ENCODE assay signal across 11 cellular contexts in the genomic region with DNA sequence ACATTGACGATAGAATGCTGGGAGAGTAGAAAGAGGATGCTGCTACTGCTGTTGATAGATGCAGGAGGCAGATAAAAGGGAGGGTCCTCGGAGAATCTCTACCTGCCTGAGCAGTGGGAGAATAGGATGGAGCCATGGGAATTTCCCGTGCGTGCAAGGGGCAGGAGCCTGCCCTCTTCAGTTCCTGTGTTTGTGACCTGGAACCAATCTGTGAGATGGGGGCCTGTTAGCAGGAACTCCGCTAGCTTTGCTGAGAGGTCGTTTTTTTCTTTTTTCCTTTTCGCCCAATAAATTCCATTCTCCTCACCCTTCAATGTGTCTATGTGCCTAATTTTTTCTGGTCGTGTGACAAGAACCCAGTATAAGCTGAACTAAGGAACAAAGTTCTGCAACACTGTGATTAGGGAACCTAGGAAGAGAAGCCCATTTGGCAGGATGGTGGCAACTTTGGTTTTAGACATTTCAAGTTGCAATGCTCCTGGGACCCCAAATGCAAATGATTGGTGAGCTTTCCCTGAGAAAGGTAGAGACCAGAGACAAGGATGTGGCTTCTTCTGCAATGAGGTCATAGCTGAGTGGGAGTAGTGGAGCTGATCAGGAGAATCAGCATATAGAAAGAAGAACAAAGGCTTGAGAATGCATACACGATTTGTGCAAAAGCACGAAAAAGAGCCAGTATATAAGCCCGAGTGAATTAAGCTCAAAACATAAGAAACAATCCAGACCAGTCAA. TPM values are rescaled to one million over a fixed set of nuclear protein-coding genes. Genes with fewer than 3 reads are reported as not detected.
DNase-seq lines count a peak whose midpoint lies in the region; ATAC-seq, FAIRE-seq and TF ChIP-seq lines count a peak whose summit lies in the region.
"Had no signal": no experiment of that assay in that cellular context is flagged by ENCODE, and none has a peak within 500 bp of the region (broad histone marks: within the 10 kb centered on the region; RNA-seq: fewer than 3 reads in every experiment).

No MANE protein-coding gene starts in this region.

- FAIRE-seq in kidney (lab: Jason Lieb, UNC), result no peak

- H3K27me3 ChIP-seq in BLaER1 (no peaks in the 10 kb centered on the region), lower lobe of right lung (ENCODE audit: low read depth) (no peaks in the 10 kb centered on the region)
- H3K27me3 ChIP-seq: thyroid gland had no signal

- H3K9ac ChIP-seq in BLaER1, result no peak overlapping the region
- no peak overlapping the region for H3K9ac ChIP-seq in kidney (ENCODE audit: low read length in 2 of 2)

- H3K9me3 ChIP-seq in BLaER1, result no peaks in the 10 kb centered on the region
- H3K9me3 ChIP-seq in kidney (ENCODE audit: control insufficient read depth in 1 of 2, low read length in 2 of 2), result no peaks in the 10 kb centered on the region
- H3K9me3 ChIP-seq in lower lobe of right lung, result no peaks in the 10 kb centered on the region
- H3K9me3 ChIP-seq: thyroid gland had no signal

- intact Hi-C loops in kidney (cut with DNase I), result no loop called here
- intact Hi-C loops in lower lobe of right lung (cut with DNase I), result no loop called here

- DNase-seq in NCI-H524 treated with DMSO at 0.1 percent for 48 hours (lab: John Stamatoyannopoulos, UW) (no peak), kidney (no peak), lower lobe of right lung (no peak)
- DNase-seq: caudate nucleus, MV-4-11, thyroid gland had no signal

- H3K4me1 ChIP-seq in BLaER1 (peaks cover 16% of the 10 kb centered on the region), kidney (ENCODE audit: control insufficient read depth in 1 of 2, insufficient read depth in 1 of 2, low read depth in 1 of 2, low read length in 2 of 2) (no peaks in the 10 kb centered on the region), lower lobe of right lung (peaks cover 9% of the 10 kb centered on the region)

- H3K27ac ChIP-seq in BLaER1, result no peak overlapping the region
- H3K27ac ChIP-seq in kidney (ENCODE audit: low read depth in 2 of 2, low read length in 2 of 2), result no peak overlapping the region
- no peak overlapping the region for H3K27ac ChIP-seq in lower lobe of right lung
- H3K27ac ChIP-seq: thyroid gland had no signal

- no peak for TF ChIP-seq CTCF in kidney (IDR thresholded peaks at IDR 0.05; ENCODE audit: borderline replicate concordance, extremely low read depth, insufficient read depth)
- no peak for TF ChIP-seq CTCF in lower lobe of right lung (IDR thresholded peaks at IDR 0.05)

- peaks cover 23% of the 10 kb centered on the region for H4K20me1 ChIP-seq in BLaER1

- peak overlapping the region; percentile 54 for H3K4me2 ChIP-seq in BLaER1

- ATAC-seq in GM19025 (IDR thresholded peaks at IDR 0.05; ENCODE audit: low read depth, unreplicated experiment) (peak; percentile 83), HG02642 (IDR thresholded peaks at IDR 0.05; ENCODE audit: poor library complexity, unreplicated experiment) (peak; percentile 92), HG03575 (IDR thresholded peaks at IDR 0.05; ENCODE audit: extremely low read depth, insufficient number of reproducible peaks, low FRiP score, unreplicated experiment) (peak; percentile 94), lower lobe of right lung (no peak), HG02970 (IDR thresholded peaks at IDR 0.05; ENCODE audit: low FRiP score, unreplicated experiment) (no peak)

- peaks cover 20% of the 10 kb centered on the region for H3K36me3 ChIP-seq in BLaER1
- H3K36me3 ChIP-seq in kidney (ENCODE audit: control insufficient read depth in 1 of 2, insufficient read depth in 2 of 2, low read length in 2 of 2), result no peaks in the 10 kb centered on the region
- H3K36me3 ChIP-seq in lower lobe of right lung, result peaks cover 11% of the 10 kb centered on the region
- H3K36me3 ChIP-seq: thyroid gland had no signal

- H3K4me3 ChIP-seq in BLaER1 (no peak overlapping the region), kidney (ENCODE audit: low read length in 2 of 2) (no peak overlapping the region), lower lobe of right lung (no peak overlapping the region)
- H3K4me3 ChIP-seq: thyroid gland had no signal

RNA-seq across cellular contexts. Expression of gene SLC39A8, which starts 23.9 kb away (rescaled TPM):
- 19.7 TPM for total RNA-seq in kidney
- 7.1 TPM for polyA plus RNA-seq in kidney (ENCODE audit: insufficient read depth, low read depth, low replicate concordance)
- total RNA-seq in lower lobe of right lung, result 370 TPM

Comparison
In these comparisons a context has a peak if more than half of its experiments do, and no peak if none do; other contexts are left out.
1. ATAC-seq: peak in GM19025 (single experiment), HG02642 (single experiment) and HG03575 (single experiment); none in lower lobe of right lung (0 of 2) and HG02970 (single experiment).
2. RNA of gene SLC39A8, which starts 23.9 kb away (total RNA-seq): 370 TPM in lower lobe of right lung (single experiment); 19.7 TPM in kidney (single experiment); every median in the first group is over 10 times any median in the second.